11 cellular contexts compared by ENCODE assay signal in the genomic region with DNA sequence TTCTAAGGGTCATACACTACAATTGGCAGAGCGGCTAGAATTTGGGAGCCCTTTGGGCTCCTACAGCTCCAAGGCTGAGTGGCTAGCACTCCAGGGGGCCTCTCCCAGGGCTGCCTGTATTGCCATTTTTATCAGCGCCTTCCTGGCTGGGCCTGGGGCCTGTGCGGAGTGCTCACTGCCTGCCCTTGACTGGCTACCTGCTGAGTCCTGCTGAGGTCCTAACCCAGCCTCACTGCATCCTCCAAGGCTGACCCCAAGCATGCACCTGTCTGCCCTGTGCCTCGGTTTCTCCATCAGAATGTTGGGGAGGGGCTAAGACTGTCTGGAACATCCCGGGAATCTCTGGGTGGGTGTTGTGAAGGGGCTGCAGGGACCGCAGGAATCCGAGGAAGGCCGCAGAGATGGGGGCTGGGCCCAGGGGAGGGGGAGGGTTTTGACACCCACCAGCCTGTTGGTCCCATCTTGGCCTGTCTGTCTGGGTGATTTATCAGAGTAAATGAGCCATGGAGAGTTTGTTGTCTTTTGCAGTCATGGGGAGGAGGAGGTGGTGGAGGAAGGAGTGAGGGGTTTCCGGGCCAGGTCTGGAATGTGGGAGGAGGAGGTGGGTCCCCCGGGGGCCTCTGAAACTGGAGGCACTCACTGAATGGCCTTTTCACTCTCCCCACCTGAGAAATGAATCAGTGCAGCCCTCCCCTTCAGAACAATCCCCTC. TPM values are rescaled to one million over a fixed set of nuclear protein-coding genes. Genes with fewer than 3 reads are reported as not detected.
DNase-seq lines count a peak whose midpoint lies in the region; ATAC-seq, FAIRE-seq and TF ChIP-seq lines count a peak whose summit lies in the region.
"Had no signal": no experiment of that assay in that cellular context is flagged by ENCODE, and none has a peak within 500 bp of the region (broad histone marks: within the 10 kb centered on the region; RNA-seq: fewer than 3 reads in every experiment).

No MANE protein-coding gene starts in this region.

- TF ChIP-seq POLR2A in GM12892 (IDR thresholded peaks at IDR 0.05; ENCODE audit: low read depth, low read length), result no peak

- H3K4me1 ChIP-seq in HUES64 (ENCODE audit: insufficient read depth, low read length), result peaks cover 23% of the 10 kb centered on the region

- WGBS in HUES64, result 61% methylated on average over 10 of the region's 10 CpGs

- H3K27me3 ChIP-seq in HUES64 (ENCODE audit: insufficient read depth, low read length), result no peaks in the 10 kb centered on the region

- no peak overlapping the region for H3K9ac ChIP-seq in HUES64 (ENCODE audit: low read depth, low read length)

- no peaks in the 10 kb centered on the region for H3K9me3 ChIP-seq in HUES64 (ENCODE audit: insufficient read depth, low read depth, low read length)
- H3K9me3 ChIP-seq: HAP-1 had no signal

- peaks cover 20% of the 10 kb centered on the region for H3K36me3 ChIP-seq in HUES64 (ENCODE audit: insufficient read depth, low read length)
- H3K36me3 ChIP-seq: HAP-1 had no signal

- DNase-seq in coronary artery (ENCODE audit: low spot score) (no peak), lung microvascular endothelial cell (ENCODE audit: low read depth in 2 of 2) (peak; percentile 47 to 53), left lobe of liver (ENCODE audit: low spot score) (no peak), GM12892 (ENCODE audit: insufficient read length) (no peak), SW480 (ENCODE audit: low spot score) (no peak)
- DNase-seq: activated CD4-positive, alpha-beta T cell treated with anti-CD3 and anti-CD28 coated beads, Interleukin-2, amount 10 ng/mL, durations not matched to agents 24 days and 14 days; stimulated activated CD4-positive, alpha-beta T cell treated with anti-CD3 and anti-CD28 coated beads, Interleukin-4, amount 100 ng/mL, for 24 hours had no signal

- H3K4me3 ChIP-seq in HUES64 (ENCODE audit: low read length) (no peak overlapping the region), coronary artery (peak overlapping the region; percentile 57)
- H3K4me3 ChIP-seq: HAP-1 had no signal

- FAIRE-seq in GM12892 (lab: Jason Lieb, UNC), result no peak

- ATAC-seq in HG02852 (IDR thresholded peaks at IDR 0.05; ENCODE audit: unreplicated experiment) (no peak), left lobe of liver (no peak)

- H3K27ac ChIP-seq in HUES64 (ENCODE audit: low read depth, low read length) (peak overlapping the region; percentile 33), coronary artery (peak overlapping the region; percentile 82 to 97), temporal lobe (ENCODE audit: low read depth, low read length) (peak overlapping the region; percentile 63)

- TF ChIP-seq CTCF in coronary artery (IDR thresholded peaks at IDR 0.05), result no peak

RNA-seq across cellular contexts. Expression of gene SEMA3F, which starts 11.3 kb away (rescaled TPM):
- 15.5 TPM for polyA plus RNA-seq in HUES64 (2013, experiment 1 of 2)
- polyA plus RNA-seq in HUES64 (2013, experiment 2 of 2), result 28.2 TPM
- total RNA-seq in lung microvascular endothelial cell (8.3 and 16.1 TPM in 2 replicates), temporal lobe (8.9 TPM), left lobe of liver (4.0 TPM)
- 0.42 TPM for polyA plus RNA-seq in GM12892 (2012; ENCODE audit: missing spikeins)

RNA-seq across cellular contexts. Expression of gene GNAT1, which starts 24.9 kb away (rescaled TPM):
- not detected for polyA plus RNA-seq in HUES64 (2013, experiment 1 of 2)
- polyA plus RNA-seq in HUES64 (2013, experiment 2 of 2), result not detected
- total RNA-seq in lung microvascular endothelial cell (not detected in 2 replicates), temporal lobe (not detected), left lobe of liver (0.08 TPM)
- not detected for polyA plus RNA-seq in GM12892 (2012; ENCODE audit: missing spikeins)
- total RNA-seq: activated CD4-positive, alpha-beta T cell treated with anti-CD3 and anti-CD28 coated beads, Interleukin-2, amount 10 ng/mL, durations not matched to agents 24 days and 14 days had no signal

RNA-seq across cellular contexts. Expression of gene SLC38A3, which starts 38.6 kb away (rescaled TPM):
- polyA plus RNA-seq in HUES64 (2013, experiment 1 of 2), result 0.60 TPM
- 0.95 TPM for polyA plus RNA-seq in HUES64 (2013, experiment 2 of 2)
- total RNA-seq in lung microvascular endothelial cell (under 0.01 TPM in 1 of 2 replicates, not detected in the other), temporal lobe (5.4 TPM), left lobe of liver (242 TPM)
- polyA plus RNA-seq in GM12892 (2012; ENCODE audit: missing spikeins), result not detected
- total RNA-seq: activated CD4-positive, alpha-beta T cell treated with anti-CD3 and anti-CD28 coated beads, Interleukin-2, amount 10 ng/mL, durations not matched to agents 24 days and 14 days had no signal

Comparison
In these comparisons a context has a peak if more than half of its experiments do, and no peak if none do; other contexts are left out.
1. H3K27ac ChIP-seq: peak in every context shown above with its lines; median percentile 90 in coronary artery; 63 in temporal lobe; 33 in HUES64.
2. DNase-seq: peak in lung microvascular endothelial cell (2 of 2); none in coronary artery (single experiment), left lobe of liver (single experiment), GM12892 (single experiment) and SW480 (single experiment).
3. RNA of gene SLC38A3, which starts 38.6 kb away (total RNA-seq): 242 TPM in left lobe of liver (single experiment); 5.4 TPM in temporal lobe (single experiment) and under 0.01 TPM in lung microvascular endothelial cell; every median in the first group is over 10 times any median in the second.